ENCODE assay signal across 1 cellular context in genomic region chr20:36274248-36274841, GRCh38.
TF ChIP-seq lines count a peak whose summit lies in the region.

No MANE protein-coding gene starts in this region.

TF ChIP-seq in neural cell, 6 proteins besides CTCF, POLR2A, EP300 and RAD21 (continued from another document):
- TF ChIP-seq REST (IDR thresholded peaks at IDR 0.05; ENCODE audit: borderline replicate concordance) (no peak), POLR2AphosphoS5 (IDR thresholded peaks at IDR 0.05) (no peak)
